ENCODE assay signal across 8 cellular contexts in the genomic region with DNA sequence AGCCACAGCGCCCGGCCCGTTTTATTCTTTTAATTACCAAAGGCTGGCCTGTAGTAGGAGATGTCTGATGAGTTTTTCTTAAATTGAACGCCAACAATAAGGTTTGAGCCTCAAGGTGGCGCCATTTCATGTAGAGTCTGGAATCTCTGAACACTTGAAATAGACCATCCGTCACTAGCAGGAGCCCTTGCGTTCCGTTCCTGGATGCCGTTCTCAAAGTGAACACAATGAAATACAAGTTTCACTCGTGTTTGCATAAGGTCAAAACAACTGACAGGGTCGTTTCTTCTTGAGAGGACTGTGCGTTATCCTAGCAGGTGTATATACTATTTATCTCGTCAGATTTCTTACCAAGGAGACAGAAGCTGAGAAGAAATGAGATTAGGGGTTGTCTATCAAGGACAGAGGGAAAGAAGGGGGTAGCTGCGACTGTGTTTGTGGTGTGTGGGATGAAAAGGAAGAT. TPM values are rescaled to one million over a fixed set of nuclear protein-coding genes. Genes with fewer than 3 reads are reported as not detected.
DNase-seq lines count a peak whose midpoint lies in the region; ATAC-seq and TF ChIP-seq lines count a peak whose summit lies in the region.

No MANE protein-coding gene starts in this region.

- POLR2A ChIA-PET in HEK293T (lab: Yijun Ruan, JAX) = no interaction called here

- intact Hi-C loops in right lobe of liver (cut with DNase I) = no loop called here

- no peak overlapping the region for H3K4me3 ChIP-seq in right lobe of liver

- ATAC-seq in right lobe of liver = peak; percentile 82 to 94 (median 86)
- no peak for ATAC-seq in GM21528 (IDR thresholded peaks at IDR 0.05; ENCODE audit: low FRiP score, unreplicated experiment)

- 3% methylated on average over 13 of the region's 14 CpGs for WGBS in right lobe of liver (ENCODE audit: insufficient coverage, low coverage, low lambda C conversion rate, missing lambda C conversion rate)

- CTCF ChIA-PET in HEK293T (lab: Yijun Ruan, JAX) = interaction anchor here (0.6 to 1.5 kb wide), 6 partner anchors 13 to 804 kb away, joined by 3 to 6 read pairs (median 4); no protein-coding TSS in a partner anchor

- no peaks in the 10 kb centered on the region for H3K9me3 ChIP-seq in right lobe of liver

- peak; percentile 57 to 71 (median 69) for TF ChIP-seq CTCF in right lobe of liver (IDR thresholded peaks at IDR 0.05)

- no peaks in the 10 kb centered on the region for H3K36me3 ChIP-seq in right lobe of liver

- no peak for TF ChIP-seq POLR2A in right lobe of liver (IDR thresholded peaks at IDR 0.05)

- no peak overlapping the region for H3K27ac ChIP-seq in right lobe of liver

- peak; percentile 93 for DNase-seq in Ammon's horn (ENCODE audit: low spot score)
- peak; percentile 75 for DNase-seq in HEK293T (ENCODE audit: extremely low spot score)
- DNase-seq in NCI-H526 (lab: John Stamatoyannopoulos, UW) = peak; percentile 95 to 98
- peak; percentile 76 for DNase-seq in activated CD4-positive, alpha-beta T cell treated with anti-CD3 and anti-CD28 coated beads, Interleukin-2, amount 50 U/mL, for 1 hour
- peak; percentile 47 for DNase-seq in dedifferentiated amniotic fluid mesenchymal stem cell (ENCODE audit: extremely low spot score)
- peak in 2 of 3 donors; percentile 49 to 69 for DNase-seq in right lobe of liver
- DNase-seq in stimulated activated CD4-positive, alpha-beta T cell treated with anti-CD3 and anti-CD28 coated beads, TNF-alpha, amount 100 ng/mL, for 48 hours (ENCODE audit: low read depth in 3 of 3) = peak; percentile 52 to 63 (median 63)

- H3K27me3 ChIP-seq in right lobe of liver = no peaks in the 10 kb centered on the region

- H3K4me1 ChIP-seq in right lobe of liver = no peaks in the 10 kb centered on the region

TF ChIP-seq in HEK293T, 16 proteins besides CTCF, POLR2A, EP300 and RAD21:
- no peak for TF ChIP-seq L3MBTL2 (conservative IDR thresholded peaks at IDR 0.05)
- TF ChIP-seq FOXM1 (IDR thresholded peaks at IDR 0.05; ENCODE audit: borderline replicate concordance) = no peak
- no peak for TF ChIP-seq BHLHE40 (IDR thresholded peaks at IDR 0.05; ENCODE audit: borderline replicate concordance)
- no peak for TF ChIP-seq TARDBP (IDR thresholded peaks at IDR 0.05)
- TF ChIP-seq ELF4 (IDR thresholded peaks at IDR 0.05) = no peak
- no peak for TF ChIP-seq CTBP1 (IDR thresholded peaks at IDR 0.05; ENCODE audit: borderline replicate concordance)
- TF ChIP-seq SUZ12 (IDR thresholded peaks at IDR 0.05) = no peak
- TF ChIP-seq ZNF384 (IDR thresholded peaks at IDR 0.05) = no peak
- TF ChIP-seq, protein P1, sequence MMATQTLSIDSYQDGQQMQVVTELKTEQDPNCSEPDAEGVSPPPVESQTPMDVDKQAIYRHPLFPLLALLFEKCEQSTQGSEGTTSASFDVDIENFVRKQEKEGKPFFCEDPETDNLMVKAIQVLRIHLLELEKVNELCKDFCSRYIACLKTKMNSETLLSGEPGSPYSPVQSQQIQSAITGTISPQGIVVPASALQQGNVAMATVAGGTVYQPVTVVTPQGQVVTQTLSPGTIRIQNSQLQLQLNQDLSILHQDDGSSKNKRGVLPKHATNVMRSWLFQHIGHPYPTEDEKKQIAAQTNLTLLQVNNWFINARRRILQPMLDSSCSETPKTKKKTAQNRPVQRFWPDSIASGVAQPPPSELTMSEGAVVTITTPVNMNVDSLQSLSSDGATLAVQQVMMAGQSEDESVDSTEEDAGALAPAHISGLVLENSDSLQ (IDR thresholded peaks at IDR 0.05) = no peak
- no peak for TF ChIP-seq SP1 (IDR thresholded peaks at IDR 0.05)
- TF ChIP-seq HDGF (IDR thresholded peaks at IDR 0.05; ENCODE audit: borderline replicate concordance) = no peak
- TF ChIP-seq FOXK2 (IDR thresholded peaks at IDR 0.05) = no peak
- TF ChIP-seq NFRKB (IDR thresholded peaks at IDR 0.05) = no peak
- no peak for TF ChIP-seq ARNT (IDR thresholded peaks at IDR 0.05)
- no peak for TF ChIP-seq FOXA1 (IDR thresholded peaks at IDR 0.05)
- no peak for TF ChIP-seq LEF1 (IDR thresholded peaks at IDR 0.05; ENCODE audit: borderline replicate concordance)

RNA-seq across cellular contexts. Expression of a gene that starts 18.7 kb away (rescaled TPM):
- total RNA-seq in right lobe of liver = not detected

RNA-seq across cellular contexts. Expression of a gene that starts 37.2 kb away (rescaled TPM):
- total RNA-seq in right lobe of liver = not detected

RNA-seq across cellular contexts. Expression of a gene that starts 47.5 kb away (rescaled TPM):
- 1 to 10 TPM; 6.4 to 8.9 (median 7.1) TPM for total RNA-seq in right lobe of liver
